Comparison of ENCODE assay signal across 15 cellular contexts in genomic region chr2:38394903-38395341, GRCh38. TPM values are rescaled to one million over a fixed set of nuclear protein-coding genes. Genes with fewer than 3 reads are reported as not detected.
DNase-seq lines count a peak whose midpoint lies in the region; ATAC-seq, FAIRE-seq and TF ChIP-seq lines count a peak whose summit lies in the region.
"Had no signal": no experiment of that assay in that cellular context is flagged by ENCODE, and none has a peak within 500 bp of the region (broad histone marks: within the 10 kb centered on the region; RNA-seq: fewer than 3 reads in every experiment).

No MANE protein-coding gene starts in this region.

- WGBS in HepG2 (ENCODE audit: low lambda C conversion rate) = 52% methylated on average over 5 of the region's 5 CpGs

- H3K4me3 ChIP-seq in HepG2 (replicated peaks in 1 of 3; ENCODE audit: insufficient read depth in 1 of 3, low read depth in 2 of 3, low read length in 3 of 3) (no peak overlapping the region), MG63 (no peak overlapping the region), vagina (no peak overlapping the region)
- H3K4me3 ChIP-seq: stomach had no signal

- FAIRE-seq in GM12891 (lab: Jason Lieb, UNC) = no peak
- no peak for FAIRE-seq in HepG2 (lab: Jason Lieb, UNC)
- FAIRE-seq: GM19239 had no signal

- in situ Hi-C loops in HepG2 (cut with HindIII; ENCODE audit: extremely low pct_ligation_motif_present, low pct_unique_long_range_greater_than_20kb) = no loop called here

- TF ChIP-seq RAD21 in HepG2 (CRISPR knock-in tag; IDR thresholded peaks at IDR 0.05) = no peak

- no peak for TF ChIP-seq POLR2A in GM12891 (IDR thresholded peaks at IDR 0.05; ENCODE audit: low read depth, low read length)
- no peak for TF ChIP-seq POLR2A in HepG2 (IDR thresholded peaks at IDR 0.05; ENCODE audit: insufficient read depth in 1 of 2, low read depth in 2 of 2, low read length in 2 of 2)
- no peak for TF ChIP-seq POLR2A in vagina (IDR thresholded peaks at IDR 0.05)

- DNase-seq in GM12891 (ENCODE audit: insufficient read length, low spot score) (no peak), myocyte (ENCODE audit: low read depth) (peak; percentile 51), HepG2 (ENCODE audit: low spot score) (no peak), MG63 (no peak), vagina (ENCODE audit: extremely low spot score in 2 of 2) (no peak)
- DNase-seq in activated naive CD8-positive, alpha-beta T cell treated with anti-CD3 and anti-CD28 coated beads for 36 hours = no peak
- DNase-seq in activated naive CD4-positive, alpha-beta T cell treated with anti-CD3 and anti-CD28 coated beads for 36 hours = no peak
- DNase-seq: activated gamma-delta T cell treated with Interleukin-2 at 50 U/mL for 16 hours; effector CD8-positive, alpha-beta T cell; NCI-H774; stimulated activated CD4-positive, alpha-beta T cell treated with anti-CD3 and anti-CD28 coated beads, Interleukin-15, amount 100 ng/mL, for 24 hours; stomach had no signal

- H3K27ac ChIP-seq in KOPT-K1 (ENCODE audit: low read depth, low read length, poor library complexity, severe bottlenecking) (peak overlapping the region; percentile 15), HepG2 (ENCODE audit: extremely low read length, insufficient read depth, low read length) (no peak overlapping the region), vagina (no peak overlapping the region)
- H3K27ac ChIP-seq: stomach had no signal

- H3K9ac ChIP-seq in HepG2 (ENCODE audit: insufficient read depth, low read depth, low read length) = no peak overlapping the region

- H3K4me1 Mint-ChIP-seq in activated naive CD8-positive, alpha-beta T cell treated with anti-CD3 and anti-CD28 coated beads for 36 hours = peaks cover 12% of the 10 kb centered on the region
- H3K4me1 Mint-ChIP-seq in activated naive CD4-positive, alpha-beta T cell treated with anti-CD3 and anti-CD28 coated beads for 36 hours (ENCODE audit: low read depth) = no peaks in the 10 kb centered on the region
- H3K4me1 Mint-ChIP-seq: nephron had no signal

- intact Hi-C loops in HepG2 (cut with micrococcal nuclease; ENCODE audit: unreplicated experiment) = no loop called here
- intact Hi-C loops in activated naive CD4-positive, alpha-beta T cell treated with anti-CD3 and anti-CD28 coated beads for 36 hours (cut with micrococcal nuclease) = no loop called here
- intact Hi-C loops in vagina (cut with DNase I) = no loop called here

- H2AFZ ChIP-seq in HepG2 (ENCODE audit: low read length) = no peak overlapping the region

- no peaks in the 10 kb centered on the region for H3K9me3 Mint-ChIP-seq in activated naive CD8-positive, alpha-beta T cell treated with anti-CD3 and anti-CD28 coated beads for 36 hours
- no peaks in the 10 kb centered on the region for H3K9me3 Mint-ChIP-seq in activated naive CD4-positive, alpha-beta T cell treated with anti-CD3 and anti-CD28 coated beads for 36 hours
- H3K9me3 Mint-ChIP-seq: nephron had no signal

- H3K27me3 Mint-ChIP-seq in activated naive CD8-positive, alpha-beta T cell treated with anti-CD3 and anti-CD28 coated beads for 36 hours = peaks cover 3% of the 10 kb centered on the region
- H3K27me3 Mint-ChIP-seq in activated naive CD4-positive, alpha-beta T cell treated with anti-CD3 and anti-CD28 coated beads for 36 hours (ENCODE audit: low read depth) = no peaks in the 10 kb centered on the region

- TF ChIP-seq EP300 in HepG2 (IDR thresholded peaks at IDR 0.05; ENCODE audit: low read depth in 2 of 2, low read length in 2 of 2) = no peak
- TF ChIP-seq EP300 in HepG2 (CRISPR knock-in tag; IDR thresholded peaks at IDR 0.05; ENCODE audit: borderline replicate concordance) = no peak

- H3K27me3 ChIP-seq in HepG2 (ENCODE audit: control insufficient read depth in 1 of 2, insufficient read depth in 2 of 2, low read length in 2 of 2) (peaks cover 0 to 20% of the 10 kb centered on the region in 2 experiments; a peak in 3 of 5 replicates), MG63 (peaks cover 8% of the 10 kb centered on the region; the same call in 1 of the 2 replicates), vagina (no peaks in the 10 kb centered on the region)
- H3K27me3 ChIP-seq: stomach had no signal

- no peaks in the 10 kb centered on the region for H4K20me1 ChIP-seq in HepG2 (ENCODE audit: insufficient read depth, low read length)

- TF ChIP-seq CTCF in HepG2 (CRISPR knock-in tag; IDR thresholded peaks at IDR 0.05) = no peak
- no peak for TF ChIP-seq CTCF in vagina (IDR thresholded peaks at IDR 0.05)

- CTCF ChIA-PET in HepG2 (lab: Yijun Ruan, JAX; ENCODE audit: low intra/inter-chr PET ratio, low total read pairs) = no interaction called here
- CTCF ChIA-PET in activated naive CD4-positive, alpha-beta T cell treated with anti-CD3 and anti-CD28 coated beads for 36 hours (lab: Charles Lee) = no interaction called here

- H3K9me3 ChIP-seq in KOPT-K1 (ENCODE audit: insufficient read depth, low read length, poor library complexity, severe bottlenecking) (peaks cover 5% of the 10 kb centered on the region), HepG2 (ENCODE audit: low read length) (no peaks in the 10 kb centered on the region), MG63 (no peaks in the 10 kb centered on the region), vagina (no peaks in the 10 kb centered on the region)
- H3K9me3 ChIP-seq: stomach had no signal

- H3K36me3 Mint-ChIP-seq in activated naive CD8-positive, alpha-beta T cell treated with anti-CD3 and anti-CD28 coated beads for 36 hours = no peaks in the 10 kb centered on the region
- H3K36me3 Mint-ChIP-seq in activated naive CD4-positive, alpha-beta T cell treated with anti-CD3 and anti-CD28 coated beads for 36 hours (ENCODE audit: low read depth) = no peaks in the 10 kb centered on the region

- no peak overlapping the region for H3K4me3 Mint-ChIP-seq in activated naive CD8-positive, alpha-beta T cell treated with anti-CD3 and anti-CD28 coated beads for 36 hours
- no peak overlapping the region for H3K4me3 Mint-ChIP-seq in activated naive CD4-positive, alpha-beta T cell treated with anti-CD3 and anti-CD28 coated beads for 36 hours
- H3K4me3 Mint-ChIP-seq: nephron had no signal

- ATAC-seq in HepG2 = no peak

- POLR2A ChIA-PET in HepG2 (lab: Yijun Ruan, JAX) = no interaction called here

- no peaks in the 10 kb centered on the region for H3K36me3 ChIP-seq in KOPT-K1 (ENCODE audit: insufficient read depth, low read length)
- no peaks in the 10 kb centered on the region for H3K36me3 ChIP-seq in HepG2 (replicated peaks in 1 of 2; ENCODE audit: control insufficient read depth in 1 of 2, insufficient read depth in 2 of 2, low read length in 2 of 2)
- H3K36me3 ChIP-seq in MG63 = no peaks in the 10 kb centered on the region
- no peaks in the 10 kb centered on the region for H3K36me3 ChIP-seq in vagina
- H3K36me3 ChIP-seq: stomach had no signal

- no peak overlapping the region for H3K4me2 ChIP-seq in HepG2 (ENCODE audit: low read depth, low read length)

- BruUV-seq in HepG2 (replicated peaks; lab: Mats Ljungman, UMichigan) = no TSS peak

- no peaks in the 10 kb centered on the region for H3K79me2 ChIP-seq in HepG2 (ENCODE audit: insufficient read depth, low read length)

- peak overlapping the region; percentile 55 for H3K27ac Mint-ChIP-seq in activated naive CD8-positive, alpha-beta T cell treated with anti-CD3 and anti-CD28 coated beads for 36 hours
- H3K27ac Mint-ChIP-seq in activated naive CD4-positive, alpha-beta T cell treated with anti-CD3 and anti-CD28 coated beads for 36 hours = no peak overlapping the region
- H3K27ac Mint-ChIP-seq: nephron had no signal

- H3K4me1 ChIP-seq in HepG2 (ENCODE audit: insufficient read depth, low read length) (peaks cover 14% of the 10 kb centered on the region), vagina (peaks cover 6% of the 10 kb centered on the region)
- H3K4me1 ChIP-seq: stomach had no signal

TF ChIP-seq in GM12891, 5 proteins besides CTCF, POLR2A, EP300 and RAD21 (continues in another document):
- no peak for TF ChIP-seq SPI1 (IDR thresholded peaks at IDR 0.05; ENCODE audit: low read depth, low read length)
- no peak for TF ChIP-seq PAX5 (IDR thresholded peaks at IDR 0.05; ENCODE audit: insufficient read depth, low read length, severe bottlenecking)
- no peak for TF ChIP-seq POLR2AphosphoS5 (IDR thresholded peaks at IDR 0.05; ENCODE audit: low read depth, low read length)

TF ChIP-seq in HepG2, 621 proteins besides CTCF, POLR2A, EP300 and RAD21 (continues in another document):
- no peak for TF ChIP-seq BHLHE40 (IDR thresholded peaks at IDR 0.05; ENCODE audit: low read length)
- no peak for TF ChIP-seq AKAP8 (CRISPR knock-in tag; IDR thresholded peaks at IDR 0.05)
- TF ChIP-seq KDM2A (CRISPR knock-in tag; IDR thresholded peaks at IDR 0.05; ENCODE audit: borderline replicate concordance, low read depth) = no peak
- no peak for TF ChIP-seq NBN (conservative IDR thresholded peaks at IDR 0.05)

RNA-seq across cellular contexts. Expression of gene ATL2, which starts 17.8 kb away (rescaled TPM):
- polyA plus RNA-seq in GM12891 (2012; ENCODE audit: low read depth, missing spikeins) = 19.6 TPM
- 10 to 100 TPM; 55.4 to 60.4 TPM for total RNA-seq in activated naive CD8-positive, alpha-beta T cell treated with anti-CD3 and anti-CD28 coated beads for 36 hours
- total RNA-seq in myocyte (110 and 114 TPM in 2 replicates), HepG2 (2016; rRNA removed; fragmentation: Illumina TruSeq; extraction: Trizol) (110 and 119 TPM in 2 replicates), vagina (156 TPM)
- polyA plus RNA-seq in myocyte (2012) = 16.5 TPM
- total RNA-seq in HepG2 (2016; cell fraction: cytosol; rRNA removed; fragmentation: Illumina TruSeq; extraction: Trizol; ENCODE audit: low read depth) = 27.7 and 31.0 TPM in 2 replicates
- total RNA-seq in HepG2 (2016; cell fraction: insoluble cytoplasmic fraction; rRNA removed; fragmentation: Illumina TruSeq; extraction: Trizol) = 103 and 118 TPM in 2 replicates
- 27.3 and 34.4 TPM in 2 replicates for total RNA-seq in HepG2 (2016; cell fraction: membrane; rRNA removed; fragmentation: Illumina TruSeq; extraction: Trizol)
- total RNA-seq in HepG2 (2016; cell fraction: nucleus; rRNA removed; fragmentation: Illumina TruSeq; extraction: Trizol) = 180 and 190 TPM in 2 replicates
- polyA plus RNA-seq in HepG2 (2011; rRNA removed) = 38.7 and 56.5 TPM in 2 replicates
- 38.9 and 55.1 TPM in 2 replicates for polyA plus RNA-seq in HepG2 (2011; cell fraction: cytosol; rRNA removed)
- polyA plus RNA-seq in HepG2 (2011; cell fraction: nucleus; rRNA removed) = 187 and 191 TPM in 2 replicates
- 70.4 and 80.6 TPM in 2 replicates for polyA plus RNA-seq in HepG2 (2012)
- polyA plus RNA-seq in HepG2 (2016; cell fraction: cytosol; fragmentation: Illumina TruSeq; extraction: Trizol; ENCODE audit: low read depth) = 4.2 and 4.6 TPM in 2 replicates
- 56.7 and 61.4 TPM in 2 replicates for polyA plus RNA-seq in HepG2 (2016; cell fraction: insoluble cytoplasmic fraction; fragmentation: Illumina TruSeq; extraction: Trizol; ENCODE audit: low read depth)
- polyA plus RNA-seq in HepG2 (2016; cell fraction: membrane; fragmentation: Illumina TruSeq; extraction: Trizol; ENCODE audit: low read depth) = 9.8 and 13.3 TPM in 2 replicates
- 166 and 178 TPM in 2 replicates for polyA plus RNA-seq in HepG2 (2016; cell fraction: nucleus; fragmentation: Illumina TruSeq; extraction: Trizol; ENCODE audit: insufficient read depth, low read depth)
- 27.4 and 51.2 TPM in 2 replicates for polyA minus RNA-seq in HepG2 (2011; rRNA and poly(A)+ RNA removed; ENCODE audit: low replicate concordance)
- 39.4 and 47.8 TPM in 2 replicates for polyA minus RNA-seq in HepG2 (2011; cell fraction: cytosol; rRNA and poly(A)+ RNA removed)
- polyA minus RNA-seq in HepG2 (2011; cell fraction: nucleus; rRNA and poly(A)+ RNA removed) = 212 and 269 TPM in 2 replicates
- total RNA-seq in MG63 (2014; rRNA removed; shearing (Covaris generic); ENCODE audit: low replicate concordance) = 26.1 and 65.5 TPM in 2 replicates
- total RNA-seq in activated naive CD4-positive, alpha-beta T cell treated with anti-CD3 and anti-CD28 coated beads for 36 hours = 10 to 100 TPM; 54.6 to 55.9 TPM
